15 cellular contexts compared by ENCODE assay signal in the genomic region with DNA sequence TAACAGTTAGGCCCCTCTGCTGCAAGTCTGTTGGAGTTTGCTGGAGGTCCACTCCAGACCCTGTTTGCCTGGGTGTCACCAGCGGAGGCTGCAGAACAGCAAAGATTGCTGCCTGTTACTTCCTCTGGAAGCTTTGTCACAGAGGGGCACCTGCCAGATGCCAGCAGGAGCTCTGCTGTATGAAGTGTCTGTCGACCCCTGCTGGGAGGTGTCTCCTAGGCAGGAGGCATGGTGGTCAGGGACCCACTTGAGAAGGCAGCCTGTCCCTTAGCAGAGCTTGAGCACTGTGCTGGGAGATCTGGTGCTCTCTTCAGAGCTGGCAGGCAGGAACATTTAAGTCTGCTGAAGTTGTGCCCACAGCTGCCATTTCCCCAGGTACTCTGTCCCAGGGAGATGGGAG. TPM values are rescaled to one million over a fixed set of nuclear protein-coding genes. Genes with fewer than 3 reads are reported as not detected.
"Had no signal": no experiment of that assay in that cellular context is flagged by ENCODE, and none has a peak within 500 bp of the region (broad histone marks: within the 10 kb centered on the region; RNA-seq: fewer than 3 reads in every experiment).

No MANE protein-coding gene starts in this region.

RNA-seq across cellular contexts. Expression of gene CD1C, which starts 7.3 kb away (rescaled TPM):
- total RNA-seq: activated T-helper 17 cell treated with anti-CD3 and anti-CD28 coated beads, Interleukin-2, amount 50 U/mL, for 72 hours; astrocyte; bronchial epithelial cell; cerebellum; dermis blood vessel endothelial cell; foreskin keratinocyte; T-helper 2 cell treated with Interferon-gamma antibody and Interleukin-4, amounts not matched to agents 100 ng/mL and 5 ng/mL, for 36 hours; WTC11 had no signal
- polyA plus RNA-seq: foreskin keratinocyte had no signal

RNA-seq across cellular contexts. Expression of gene CD1A, which starts 28.2 kb away (rescaled TPM):
- total RNA-seq: activated T-cell treated with anti-CD3 and anti-CD28 coated beads, Interleukin-2, amount 50 U/mL, for 4 hours; activated T-helper 17 cell treated with anti-CD3 and anti-CD28 coated beads, Interleukin-2, amount 50 U/mL, for 72 hours; astrocyte; bronchial epithelial cell; cardiac septum; cerebellum; dermis blood vessel endothelial cell; esophagus muscularis mucosa; foreskin keratinocyte; gastrocnemius medialis; WTC11 had no signal
- polyA plus RNA-seq: foreskin keratinocyte, heart left ventricle had no signal

RNA-seq across cellular contexts. Expression of gene CD1B, which starts 48.9 kb away (rescaled TPM):
- total RNA-seq: activated CD8-positive, alpha-beta T cell treated with anti-CD3 and anti-CD28 coated beads for 36 hours; activated T-cell treated with anti-CD3 and anti-CD28 coated beads, Interleukin-2, amount 50 U/mL, for 4 hours; activated T-helper 17 cell treated with anti-CD3 and anti-CD28 coated beads, Interleukin-2, amount 50 U/mL, for 72 hours; astrocyte; bronchial epithelial cell; cardiac septum; cerebellum; dermis blood vessel endothelial cell; esophagus muscularis mucosa; foreskin keratinocyte; gastrocnemius medialis; T-helper 2 cell treated with Interferon-gamma antibody and Interleukin-4, amounts not matched to agents 100 ng/mL and 5 ng/mL, for 36 hours; WTC11 had no signal
- polyA plus RNA-seq: adipose tissue, foreskin keratinocyte, heart left ventricle had no signal
